17 cellular contexts compared by ENCODE assay signal in the genomic region with DNA sequence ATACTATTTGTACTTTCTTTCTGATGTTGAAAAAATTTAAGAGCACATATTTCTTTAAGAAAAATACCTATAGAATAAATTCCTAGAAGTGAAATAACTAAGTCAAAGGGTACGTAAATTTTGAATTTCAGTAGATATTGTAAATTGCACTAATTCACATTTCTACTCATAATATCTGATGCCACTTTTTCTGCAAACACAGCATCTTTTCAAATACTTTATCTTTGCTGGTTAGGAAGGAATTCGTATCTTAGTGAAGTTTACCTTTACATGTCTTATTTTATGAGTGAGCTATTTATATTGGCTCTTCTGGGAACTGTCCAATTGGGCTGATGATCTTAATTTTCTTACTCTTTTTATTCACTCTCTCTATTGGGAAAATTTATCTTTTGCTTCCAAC.
DNase-seq lines count a peak whose midpoint lies in the region; ATAC-seq, FAIRE-seq and TF ChIP-seq lines count a peak whose summit lies in the region.
"Had no signal": no experiment of that assay in that cellular context is flagged by ENCODE, and none has a peak within 500 bp of the region (broad histone marks: within the 10 kb centered on the region; RNA-seq: fewer than 3 reads in every experiment).

No MANE protein-coding gene starts in this region.

- ATAC-seq in A549 (no peak), K562 (no peak)

- BruUV-seq in K562 (replicated peaks; lab: Mats Ljungman, UMichigan): no TSS peak

- no peak overlapping the region for H2AFZ ChIP-seq in K562 (ENCODE audit: low read depth, low read length)
- H2AFZ ChIP-seq: GM23248 had no signal

- intact Hi-C loops in K562 (cut with micrococcal nuclease): no loop called here

- H3K9ac ChIP-seq in K562 (ENCODE audit: insufficient read depth in 1 of 2, low read depth in 2 of 2, low read length in 2 of 2): no peak overlapping the region
- H3K9ac ChIP-seq: GM23248 had no signal

- TF ChIP-seq EP300 in A549 (IDR thresholded peaks at IDR 0.05) (no peak), K562 (IDR thresholded peaks at IDR 0.05; ENCODE audit: low read length) (no peak)

- POLR2A ChIA-PET in A549 (lab: Yijun Ruan, JAX) (no interaction called here), K562 (lab: Yijun Ruan, JAX) (no interaction called here)

- H3K4me1 ChIP-seq in A549 (no peaks in the 10 kb centered on the region), K562 (replicated peaks in 1 of 2; ENCODE audit: control insufficient read depth in 2 of 2, insufficient read depth in 2 of 2, low read length in 2 of 2) (no peaks in the 10 kb centered on the region)
- H3K4me1 ChIP-seq: HAP-1 had no signal

- CTCF ChIA-PET in A549 (lab: Yijun Ruan, JAX): no interaction called here
- CTCF ChIA-PET in K562 (lab: Yijun Ruan, JAX; ENCODE audit: low intra/inter-chr PET ratio): no interaction called here

- H3K79me2 ChIP-seq in K562 (ENCODE audit: control insufficient read depth, insufficient read depth, low read length): peaks cover 4% of the 10 kb centered on the region; the same call in 2 of the 3 replicates

- H3K9me1 ChIP-seq in K562 (ENCODE audit: control insufficient read depth, insufficient read depth, low read length): no peaks in the 10 kb centered on the region

- H3K36me3 ChIP-seq in K562 (ENCODE audit: control insufficient read depth, insufficient read depth, low read length): no peaks in the 10 kb centered on the region; the same call in 2 of the 3 replicates
- H3K36me3 ChIP-seq: HAP-1 had no signal

- no peaks in the 10 kb centered on the region for H3K27me3 ChIP-seq in K562 (ENCODE audit: control insufficient read depth in 2 of 2, insufficient read depth in 2 of 2, low read length in 2 of 2)

- H3K27ac ChIP-seq in A549 (no peak overlapping the region), K562 (ENCODE audit: extremely low read depth, low read depth, low read length) (no peak overlapping the region)
- H3K27ac ChIP-seq: GM23248 had no signal

- FAIRE-seq in A549 (lab: Jason Lieb, UNC) (no peak), GM12892 (lab: Jason Lieb, UNC) (peak; percentile 42), K562 (lab: Jason Lieb, UNC) (no peak)
- FAIRE-seq: GM19239, H1 had no signal

- TF ChIP-seq RAD21 in A549 (conservative IDR thresholded peaks at IDR 0.05 in 1 of 2, IDR thresholded peaks at IDR 0.05 in 1 of 2) (no peak), K562 (CRISPR knock-in tag; conservative IDR thresholded peaks at IDR 0.05 in 1 of 2, IDR thresholded peaks at IDR 0.05 in 1 of 2) (no peak)

- TF ChIP-seq CTCF in A549 (IDR thresholded peaks at IDR 0.05): no peak
- no peak for TF ChIP-seq CTCF in K562 (IDR thresholded peaks at IDR 0.05 in 2 of 3, conservative IDR thresholded peaks at IDR 0.05 in 1 of 3; ENCODE audit: insufficient read depth in 2 of 3, low read depth in 1 of 3, low read length in 3 of 3)

- no peaks in the 10 kb centered on the region for H4K20me1 ChIP-seq in K562 (replicated peaks; ENCODE audit: control insufficient read depth, insufficient read depth, low read length)

- DNase-seq in A549 (ENCODE audit: low read depth in 1 of 2, low spot score in 1 of 2) (no peak), GM12892 (ENCODE audit: insufficient read length) (no peak), K562 (ENCODE audit: extremely low read depth in 1 of 4, low spot score in 3 of 4) (no peak), iPS-NIHi11 (ENCODE audit: low spot score) (no peak), NCI-H146 (lab: John Stamatoyannopoulos, UW) (no peak)
- DNase-seq in effector CD4-positive, alpha-beta T cell: no peak
- DNase-seq: 8988T; C1 segment of cervical spinal cord; Calu3; CD4-positive, alpha-beta memory T cell; COR-L47; DMS53; DMS79 treated with DMSO at 0.1 percent for 48 hours; GM23248 had no signal

- H3K9me3 ChIP-seq in A549: no peaks in the 10 kb centered on the region
- H3K9me3 ChIP-seq in K562 (replicated peaks; ENCODE audit: control insufficient read depth, insufficient read depth, low read depth, low read length): no peaks in the 10 kb centered on the region
- H3K9me3 ChIP-seq: HAP-1 had no signal

- TF ChIP-seq POLR2A in A549 (IDR thresholded peaks at IDR 0.05; ENCODE audit: low read length) (no peak), GM12892 (IDR thresholded peaks at IDR 0.05; ENCODE audit: low read depth, low read length) (no peak), K562 (conservative IDR thresholded peaks at IDR 0.05) (no peak)

- in situ Hi-C loops in K562 (cut with MboI): no loop called here

- H3K4me3 ChIP-seq in A549: no peak overlapping the region
- no peak overlapping the region for H3K4me3 ChIP-seq in K562
- H3K4me3 ChIP-seq: GM23248, HAP-1 had no signal

- H3K4me2 ChIP-seq in A549 (no peak overlapping the region), K562 (ENCODE audit: insufficient read depth, low read length) (no peak overlapping the region)

- WGBS in A549 (ENCODE audit: missing lambda C conversion rate): 92% methylated on average over 2 of the region's 2 CpGs
- 86% methylated on average over 2 of the region's 2 CpGs for WGBS in K562 (ENCODE audit: insufficient coverage, low coverage, missing lambda C conversion rate)

TF ChIP-seq in A549, 52 proteins besides CTCF, POLR2A, EP300 and RAD21:
- TF ChIP-seq MAFK (IDR thresholded peaks at IDR 0.05; ENCODE audit: partially characterized antibody): peak; percentile 50
- TF ChIP-seq CBX2 (IDR thresholded peaks at IDR 0.05; ENCODE audit: borderline replicate concordance, low read depth): no peak

TF ChIP-seq in K562, 482 proteins besides CTCF, POLR2A, EP300 and RAD21:
- TF ChIP-seq ZNF316 (IDR thresholded peaks at IDR 0.05) (peak; percentile 79), MAFF (IDR thresholded peaks at IDR 0.05; ENCODE audit: low read length) (peak; percentile 36; the same call in 1 of the 2 replicates), ZNF23 (CRISPR knock-in tag; IDR thresholded peaks at IDR 0.05) (no peak), MAFG (tag; conservative IDR thresholded peaks at IDR 0.05) (peak; percentile 34; the same call in 1 of the 2 replicates), MAFK (IDR thresholded peaks at IDR 0.05; ENCODE audit: low read length) (peak; percentile 34; the same call in 1 of the 2 replicates), ZNF79 (CRISPR knock-in tag; IDR thresholded peaks at IDR 0.05; ENCODE audit: low read depth) (no peak), C11orf30 (IDR thresholded peaks at IDR 0.05; ENCODE audit: low read depth) (peak; percentile 68)
- TF ChIP-seq, protein P1, sequence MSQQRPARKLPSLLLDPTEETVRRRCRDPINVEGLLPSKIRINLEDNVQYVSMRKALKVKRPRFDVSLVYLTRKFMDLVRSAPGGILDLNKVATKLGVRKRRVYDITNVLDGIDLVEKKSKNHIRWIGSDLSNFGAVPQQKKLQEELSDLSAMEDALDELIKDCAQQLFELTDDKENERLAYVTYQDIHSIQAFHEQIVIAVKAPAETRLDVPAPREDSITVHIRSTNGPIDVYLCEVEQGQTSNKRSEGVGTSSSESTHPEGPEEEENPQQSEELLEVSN (IDR thresholded peaks at IDR 0.05; ENCODE audit: borderline replicate concordance in 1 of 2, extremely low read depth in 1 of 2, insufficient read depth in 1 of 2, insufficient read length in 1 of 2, low read depth in 1 of 2, low read length in 1 of 2, poor library complexity in 1 of 2, severe bottlenecking in 1 of 2): no peak
